18 cellular contexts compared by ENCODE assay signal in the genomic region with DNA sequence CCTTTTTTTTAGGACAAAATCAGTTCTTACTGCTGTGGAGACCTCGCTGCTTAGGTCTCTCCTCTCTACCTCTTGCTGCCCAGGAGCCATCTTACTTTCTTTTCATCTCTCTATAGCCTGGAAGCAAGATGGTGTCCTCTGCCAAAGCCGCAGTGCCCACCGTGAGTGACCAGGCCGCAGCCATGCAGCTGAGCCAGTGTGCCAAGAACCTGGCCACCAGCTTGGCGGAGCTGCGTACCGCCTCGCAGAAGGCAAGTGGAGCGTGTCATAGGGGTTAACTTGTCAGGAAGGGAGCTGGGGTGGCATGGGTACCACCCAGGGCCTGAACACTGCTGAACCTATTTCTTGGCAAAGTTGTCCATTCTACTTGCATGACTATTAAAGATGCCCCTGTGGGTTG.
DNase-seq lines count a peak whose midpoint lies in the region; ATAC-seq and TF ChIP-seq lines count a peak whose summit lies in the region.
"Had no signal": no experiment of that assay in that cellular context is flagged by ENCODE, and none has a peak within 500 bp of the region (broad histone marks: within the 10 kb centered on the region; RNA-seq: fewer than 3 reads in every experiment).

No MANE protein-coding gene starts in this region.

- H3K9me3 Mint-ChIP-seq in stimulated activated naive B cell treated with anti-CD40 and anti-IgM and Interleukin-4, amounts not matched to agents 10 μg/mL and 1 μg/mL and 100 μg/mL, for 72 hours = no peaks in the 10 kb centered on the region
- H3K9me3 Mint-ChIP-seq: CD4-positive, alpha-beta T cell; CD8-positive, alpha-beta T cell had no signal

- H4K91ac ChIP-seq in neuronal stem cell (ENCODE audit: low read depth, low read length, poor library complexity) = no peak overlapping the region

- H2BK120ac ChIP-seq in neuronal stem cell (ENCODE audit: low read depth, low read length) (no peak overlapping the region), mesendoderm (ENCODE audit: low read depth, low read length) (no peak overlapping the region)

- no peaks in the 10 kb centered on the region for H3K4me1 Mint-ChIP-seq in stimulated activated naive B cell treated with anti-CD40 and anti-IgM and Interleukin-4, amounts not matched to agents 10 μg/mL and 1 μg/mL and 100 μg/mL, for 72 hours
- H3K4me1 Mint-ChIP-seq: B cell had no signal

- H3K36me3 ChIP-seq in Loucy (ENCODE audit: insufficient read depth, low read length) = no peaks in the 10 kb centered on the region
- peaks cover 5 to 20% of the 10 kb centered on the region in 2 donors for H3K36me3 ChIP-seq in neuronal stem cell (replicated peaks in 1 of 2; ENCODE audit: control insufficient read depth in 2 of 2, insufficient read depth in 2 of 2, low read length in 2 of 2)
- H3K36me3 ChIP-seq in mesendoderm (ENCODE audit: control insufficient read depth, insufficient read depth, low read length) = peaks cover 1% of the 10 kb centered on the region

- H3K79me2 ChIP-seq in Loucy (ENCODE audit: insufficient read depth, low read length) (no peaks in the 10 kb centered on the region), mesendoderm (ENCODE audit: control insufficient read depth, insufficient read depth, low read length) (no peaks in the 10 kb centered on the region)

- no peak overlapping the region for H3K56ac ChIP-seq in mesendoderm (ENCODE audit: low read length)

- H2BK15ac ChIP-seq in neuronal stem cell (ENCODE audit: low read length) = no peak overlapping the region
- no peak overlapping the region for H2BK15ac ChIP-seq in mesendoderm (replicated peaks; ENCODE audit: low read depth)

- no peak overlapping the region for H3K4me3 Mint-ChIP-seq in stimulated activated naive B cell treated with anti-CD40 and anti-IgM and Interleukin-4, amounts not matched to agents 10 μg/mL and 1 μg/mL and 100 μg/mL, for 72 hours
- H3K4me3 Mint-ChIP-seq: B cell; CD4-positive, alpha-beta T cell; CD8-positive, alpha-beta T cell had no signal

- H3K4me2 ChIP-seq in Loucy (ENCODE audit: low read depth, low read length, poor library complexity, severe bottlenecking) (no peak overlapping the region), neuronal stem cell (ENCODE audit: insufficient read depth, low read length, poor library complexity, severe bottlenecking) (no peak overlapping the region), mesendoderm (ENCODE audit: low read length) (no peak overlapping the region)
- H3K4me2 ChIP-seq: BLaER1 treated with 17β-estradiol and CSF1 and Interleukin-3, amounts not matched to agents 10 nM and 100 nM had no signal

- H2BK12ac ChIP-seq in neuronal stem cell (ENCODE audit: low read length) = no peak overlapping the region

- no peaks in the 10 kb centered on the region for H3K27me3 Mint-ChIP-seq in stimulated activated naive B cell treated with anti-CD40 and anti-IgM and Interleukin-4, amounts not matched to agents 10 μg/mL and 1 μg/mL and 100 μg/mL, for 72 hours
- H3K27me3 Mint-ChIP-seq: B cell; CD4-positive, alpha-beta T cell had no signal

- no peak overlapping the region for H3K9ac ChIP-seq in Loucy (ENCODE audit: low read depth, low read length, poor library complexity, severe bottlenecking)
- peak overlapping the region; percentile 65 for H3K9ac ChIP-seq in neuronal stem cell (ENCODE audit: low read depth, low read length, poor library complexity)
- H3K9ac ChIP-seq in mesendoderm (ENCODE audit: low read length) = no peak overlapping the region
- H3K9ac ChIP-seq: BLaER1 treated with 17β-estradiol and CSF1 and Interleukin-3, amounts not matched to agents 10 nM and 100 nM had no signal

- H3K18ac ChIP-seq in neuronal stem cell (ENCODE audit: low read length) = no peak overlapping the region
- no peak overlapping the region for H3K18ac ChIP-seq in mesendoderm (ENCODE audit: low read length)

- H3K9me2 ChIP-seq in Loucy (replicated peaks; ENCODE audit: low read depth, low read length) = no peaks in the 10 kb centered on the region

- ATAC-seq in stimulated activated naive B cell treated with anti-CD40 and anti-IgM and Interleukin-4, amounts not matched to agents 10 μg/mL and 1 μg/mL and 100 μg/mL, for 72 hours (replicated peaks) = no peak
- ATAC-seq in GM18498 (IDR thresholded peaks at IDR 0.05; ENCODE audit: unreplicated experiment) = no peak
- ATAC-seq: CD8-positive, alpha-beta T cell had no signal

- H3K9me3 ChIP-seq in Loucy (ENCODE audit: insufficient read depth, low read depth, low read length) = no peaks in the 10 kb centered on the region
- H3K9me3 ChIP-seq in neuronal stem cell (replicated peaks in 1 of 2; ENCODE audit: control insufficient read depth in 2 of 2, insufficient read depth in 1 of 2, low read depth in 1 of 2, low read length in 2 of 2) = no peaks in the 10 kb centered on the region
- H3K9me3 ChIP-seq: BLaER1 treated with 17β-estradiol and CSF1 and Interleukin-3, amounts not matched to agents 10 nM and 100 nM; Caco-2 had no signal

- no peaks in the 10 kb centered on the region for H3K36me3 Mint-ChIP-seq in stimulated activated naive B cell treated with anti-CD40 and anti-IgM and Interleukin-4, amounts not matched to agents 10 μg/mL and 1 μg/mL and 100 μg/mL, for 72 hours
- H3K36me3 Mint-ChIP-seq: CD8-positive, alpha-beta T cell had no signal

- H2AFZ ChIP-seq in Loucy (ENCODE audit: low read length) (0 out of 2 replicates have a peak overlapping the region, but pooled peaks have one; percentile 43), neuronal stem cell (ENCODE audit: low read length) (no peak overlapping the region)

- H4K8ac ChIP-seq in neuronal stem cell (ENCODE audit: low read depth, low read length) (no peak overlapping the region), mesendoderm (ENCODE audit: low read depth, low read length) (no peak overlapping the region)

- no peaks in the 10 kb centered on the region for H3F3A ChIP-seq in Loucy (ENCODE audit: low read depth)

- H2BK5ac ChIP-seq in neuronal stem cell (ENCODE audit: low read length) (no peak overlapping the region), mesendoderm (ENCODE audit: low read length) (no peak overlapping the region)

- peak overlapping the region; percentile 87 for H3K14ac ChIP-seq in neuronal stem cell (ENCODE audit: low read length)

- H3K4me1 ChIP-seq in Loucy (ENCODE audit: insufficient read depth, low read length, poor library complexity, severe bottlenecking) (peaks cover 30% of the 10 kb centered on the region), neuronal stem cell (ENCODE audit: control insufficient read depth in 2 of 2, insufficient read depth in 1 of 2, low read depth in 1 of 2, low read length in 2 of 2) (no peaks in the 10 kb centered on the region), mesendoderm (ENCODE audit: control insufficient read depth, low read depth, low read length) (no peaks in the 10 kb centered on the region)
- H3K4me1 ChIP-seq: Caco-2 had no signal

- H3K4me3 ChIP-seq in Loucy (ENCODE audit: low read length, poor library complexity, severe bottlenecking) = no peak overlapping the region
- no peak overlapping the region for H3K4me3 ChIP-seq in neuronal stem cell (ENCODE audit: low read length in 2 of 2)
- H3K4me3 ChIP-seq in mesendoderm (ENCODE audit: low read length) = no peak overlapping the region
- H3K4me3 ChIP-seq: BLaER1 treated with 17β-estradiol and CSF1 and Interleukin-3, amounts not matched to agents 10 nM and 100 nM had no signal

- no CpG with 5 or more reads among the region's 9 CpGs for WGBS in neuronal stem cell (ENCODE audit: extremely low coverage in 2 of 2, insufficient read length in 2 of 2, insufficient replicate concordance in 1 of 2), 2 donors
- WGBS in mesendoderm (ENCODE audit: extremely low coverage, insufficient coverage, low lambda C conversion rate) = no CpG with 5 or more reads among the region's 9 CpGs

- H3K79me1 ChIP-seq in neuronal stem cell (ENCODE audit: low read depth, low read length) = no peaks in the 10 kb centered on the region
- no peaks in the 10 kb centered on the region for H3K79me1 ChIP-seq in mesendoderm (ENCODE audit: low read length)

- TF ChIP-seq CTCF in Loucy (conservative IDR thresholded peaks at IDR 0.05; ENCODE audit: low read length) = no peak

- H4K5ac ChIP-seq in mesendoderm (ENCODE audit: low read length) = no peak overlapping the region

- H3K23ac ChIP-seq in neuronal stem cell (ENCODE audit: low read depth, low read length, poor library complexity) (peak overlapping the region; percentile 18), mesendoderm (ENCODE audit: low read length) (no peak overlapping the region)

- H3K4ac ChIP-seq in neuronal stem cell (ENCODE audit: low read length) (no peak overlapping the region), mesendoderm (ENCODE audit: low read depth, low read length) (no peak overlapping the region)

- H3K27ac ChIP-seq in neuronal stem cell (replicated peaks; ENCODE audit: low read length) (no peak overlapping the region), mesendoderm (ENCODE audit: low read depth, low read length) (no peak overlapping the region)
- H3K27ac ChIP-seq: BLaER1 treated with 17β-estradiol and CSF1 and Interleukin-3, amounts not matched to agents 10 nM and 100 nM; C4-2B had no signal

- peak overlapping the region; percentile 26 for H3K27ac Mint-ChIP-seq in stimulated activated naive B cell treated with anti-CD40 and anti-IgM and Interleukin-4, amounts not matched to agents 10 μg/mL and 1 μg/mL and 100 μg/mL, for 72 hours
- H3K27ac Mint-ChIP-seq: B cell; CD4-positive, alpha-beta T cell; CD8-positive, alpha-beta T cell had no signal

- H4K20me1 ChIP-seq in Loucy (ENCODE audit: insufficient read depth, low read length, poor library complexity, severe bottlenecking) = no peaks in the 10 kb centered on the region
- H4K20me1 ChIP-seq: BLaER1 treated with 17β-estradiol and CSF1 and Interleukin-3, amounts not matched to agents 10 nM and 100 nM had no signal

- no peaks in the 10 kb centered on the region for H3K27me3 ChIP-seq in Loucy (ENCODE audit: insufficient read depth, low read length, poor library complexity, severe bottlenecking)
- no peaks in the 10 kb centered on the region for H3K27me3 ChIP-seq in neuronal stem cell (ENCODE audit: control insufficient read depth in 3 of 3, insufficient read depth in 3 of 3, low read depth in 1 of 3, low read length in 3 of 3)
- no peaks in the 10 kb centered on the region for H3K27me3 ChIP-seq in mesendoderm (ENCODE audit: insufficient read depth, low read length, poor library complexity)
- H3K27me3 ChIP-seq: BLaER1 treated with 17β-estradiol and CSF1 and Interleukin-3, amounts not matched to agents 10 nM and 100 nM had no signal

- H2AK5ac ChIP-seq in neuronal stem cell (ENCODE audit: low read depth, low read length) (no peak overlapping the region), mesendoderm (ENCODE audit: low read length) (no peak overlapping the region)

- DNase-seq in neuronal stem cell (ENCODE audit: low spot score) (no peak), NCI-H1930 (lab: John Stamatoyannopoulos, UW) (no peak), NCI-H69 (lab: John Stamatoyannopoulos, UW) (no peak), mesendoderm (no peak)
- DNase-seq in stimulated activated naive B cell treated with anti-CD40 and anti-IgM and Interleukin-4, amounts not matched to agents 10 μg/mL and 1 μg/mL and 100 μg/mL, for 72 hours = no peak
- DNase-seq: 8988T; AML-193; Caco-2; Calu3; CD4-positive, alpha-beta T cell; CD8-positive, alpha-beta T cell; DMS79 treated with DMSO at 0.1 percent for 48 hours; GF-D8 had no signal
